9 cellular contexts compared by ENCODE assay signal in the genomic region with DNA sequence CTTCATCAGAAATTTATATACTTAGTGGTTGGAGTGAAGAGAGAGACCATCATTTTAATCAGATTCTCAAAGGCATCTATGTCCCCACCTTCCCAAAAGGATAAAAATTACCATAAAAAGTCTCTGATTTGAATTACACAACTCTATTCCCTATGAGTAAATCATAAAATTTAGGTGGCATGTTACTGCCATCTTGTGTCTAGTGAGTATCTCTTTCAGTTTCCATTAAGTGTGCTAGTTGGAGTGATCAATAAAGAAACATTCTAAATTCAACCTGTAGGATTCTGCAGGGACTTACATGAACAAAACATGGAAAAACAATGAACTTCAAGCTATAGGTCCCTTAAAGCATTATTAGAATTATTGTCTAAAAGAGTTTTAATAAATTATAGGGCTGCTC.
DNase-seq lines count a peak whose midpoint lies in the region; TF ChIP-seq lines count a peak whose summit lies in the region.
"Had no signal": no experiment of that assay in that cellular context is flagged by ENCODE, and none has a peak within 500 bp of the region (broad histone marks: within the 10 kb centered on the region; RNA-seq: fewer than 3 reads in every experiment).

No MANE protein-coding gene starts in this region.

- no peaks in the 10 kb centered on the region for H3K4me1 ChIP-seq in tibial artery
- H3K4me1 ChIP-seq: parathyroid adenoma had no signal

- no peak overlapping the region for H3K27ac ChIP-seq in tibial artery
- H3K27ac ChIP-seq: parathyroid adenoma had no signal

- no peak overlapping the region for H3K4me3 ChIP-seq in tibial artery

- no peaks in the 10 kb centered on the region for H3K36me3 ChIP-seq in tibial artery

- peak; percentile 18 to 21 for TF ChIP-seq CTCF in tibial artery (IDR thresholded peaks at IDR 0.05)
- TF ChIP-seq CTCF in GM20000 (IDR thresholded peaks at IDR 0.05; ENCODE audit: extremely low read depth, missing control alignments) = no peak

- intact Hi-C loops in tibial artery (cut with DNase I; ENCODE audit: low total_unique reads) = no loop called here

- peak; percentile 52 for DNase-seq in SIG-M5 treated with dmso at 0.1 percent for 504 hours (lab: John Stamatoyannopoulos, UW; ENCODE audit: unreplicated experiment)
- DNase-seq in SIG-M5 (lab: John Stamatoyannopoulos, UW) = no peak
- DNase-seq in SK-N-DZ (ENCODE audit: low spot score) = peak; percentile 29
- DNase-seq in glomerular endothelial cell (ENCODE audit: extremely low read depth, low read depth, low spot score) = peak; percentile 33
- DNase-seq in tibial artery = no peak
- DNase-seq in middle frontal gyrus (ENCODE audit: extremely low spot score, low spot score) = no peak
- no peak for DNase-seq in GOT3 (lab: John Stamatoyannopoulos, UW)
- DNase-seq in GM20000 (ENCODE audit: low spot score) = no peak

- no peaks in the 10 kb centered on the region for H3K9me3 ChIP-seq in tibial artery

- no peaks in the 10 kb centered on the region for H3K27me3 ChIP-seq in tibial artery

Comparison
In these comparisons a context has a peak if more than half of its experiments do, and no peak if none do; other contexts are left out.
1. DNase-seq: peak in SIG-M5 treated with dmso at 0.1 percent for 504 hours (single experiment), SK-N-DZ (single experiment) and glomerular endothelial cell (single experiment); none in SIG-M5 (single experiment), tibial artery (0 of 2), middle frontal gyrus (single experiment), GOT3 (single experiment) and GM20000 (single experiment).